Comparison of ENCODE assay signal across 19 cellular contexts in the genomic region with DNA sequence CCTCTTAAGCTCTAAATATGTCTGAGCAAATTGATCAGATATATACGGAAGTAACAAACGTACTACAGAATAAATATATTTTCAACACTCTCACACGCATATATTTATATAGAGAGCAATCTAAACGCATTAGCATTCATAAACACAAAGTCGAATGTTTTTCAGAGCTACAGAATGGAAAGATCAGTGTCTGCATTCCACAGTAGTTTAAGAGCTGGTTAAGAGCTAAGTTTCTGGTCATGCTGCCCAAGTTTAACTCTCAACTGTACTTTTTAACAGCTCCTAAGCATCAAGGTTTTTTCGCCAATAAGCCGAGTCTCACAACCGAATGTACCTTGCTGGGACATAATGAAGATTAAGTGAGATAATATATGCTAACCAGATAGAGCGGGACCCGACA.
"Had no signal": no experiment of that assay in that cellular context is flagged by ENCODE, and none has a peak within 500 bp of the region (broad histone marks: within the 10 kb centered on the region; RNA-seq: fewer than 3 reads in every experiment).

No MANE protein-coding gene starts in this region.

- H3K36me3 ChIP-seq: colonic mucosa had no signal

- H3K4me3 Mint-ChIP-seq: dendritic cell treated with granulocyte-macrophage colony-stimulating factor and Interleukin-4, amounts not matched to agents 40 ng/mL and 50 ng/mL, for 4 days; mesothelial cell of epicardium; naive B cell had no signal

- H3K9me3 ChIP-seq: colonic mucosa, esophagus muscularis mucosa, gastrocnemius medialis, heart right ventricle, left ventricle myocardium inferior, lower lobe of right lung, mucosa of descending colon had no signal

- H3K27me3 ChIP-seq: colonic mucosa, esophagus muscularis mucosa, gastrocnemius medialis, heart right ventricle had no signal

- ATAC-seq: gastrocnemius medialis, left cardiac atrium, mucosa of descending colon had no signal

- H3K4me1 Mint-ChIP-seq: mesothelial cell of epicardium, naive B cell had no signal

- H3K27ac ChIP-seq: colonic mucosa, esophagus muscularis mucosa, gastrocnemius medialis, heart right ventricle, left ventricle myocardium inferior, lower lobe of right lung had no signal

- H3K27me3 Mint-ChIP-seq: dendritic cell treated with granulocyte-macrophage colony-stimulating factor and Interleukin-4, amounts not matched to agents 40 ng/mL and 50 ng/mL, for 4 days had no signal

- H3K4me3 ChIP-seq: colonic mucosa, esophagus muscularis mucosa, gastrocnemius medialis, heart right ventricle, left ventricle myocardium inferior, lower lobe of right lung, mucosa of descending colon had no signal

- DNase-seq: colonic mucosa; cortex of kidney; effector memory CD4-positive, alpha-beta T cell; foreskin fibroblast; foreskin melanocyte; gastrocnemius medialis; glutamatergic neuron; head of caudate nucleus; heart right ventricle; hippocampal formation; left cardiac atrium; left ventricle myocardium inferior; lower lobe of right lung; mesenchymal stem cell; mucosa of descending colon; naive B cell had no signal

- H3K4me1 ChIP-seq: colonic mucosa, gastrocnemius medialis, lower lobe of right lung had no signal

- H3K27ac Mint-ChIP-seq: dendritic cell treated with granulocyte-macrophage colony-stimulating factor and Interleukin-4, amounts not matched to agents 40 ng/mL and 50 ng/mL, for 4 days; mesothelial cell of epicardium; naive B cell had no signal
